In genomic region chr2:101001713-101002561, GRCh38 we compare ENCODE assay signal across 8 cellular contexts. TPM values are rescaled to one million over a fixed set of nuclear protein-coding genes. Genes with fewer than 3 reads are reported as not detected.
DNase-seq lines count a peak whose midpoint lies in the region; ATAC-seq and TF ChIP-seq lines count a peak whose summit lies in the region.

RPL31 (plus strand) TSS chr2:101002289; CDS start chr2:101002702, 413 bp downstream.

- peaks cover 45% of the 10 kb centered on the region for H3K4me1 Mint-ChIP-seq in activated naive CD4-positive, alpha-beta T cell treated with anti-CD3 and anti-CD28 coated beads, Interleukin-2, amount 50 U/mL, for 24 hours

- no peaks in the 10 kb centered on the region for H3K9me3 ChIP-seq in suprapubic skin

- no peak for TF ChIP-seq EP300 in suprapubic skin (IDR thresholded peaks at IDR 0.05)

- H3K36me3 ChIP-seq in GM06990 (ENCODE audit: control insufficient read depth, insufficient read depth, low read length) = peaks cover 18% of the 10 kb centered on the region
- peaks cover 33% of the 10 kb centered on the region for H3K36me3 ChIP-seq in suprapubic skin

- peaks cover 27% of the 10 kb centered on the region for H3K4me1 ChIP-seq in suprapubic skin

- H3K27me3 Mint-ChIP-seq in activated naive CD4-positive, alpha-beta T cell treated with anti-CD3 and anti-CD28 coated beads, Interleukin-2, amount 50 U/mL, for 24 hours = no peaks in the 10 kb centered on the region

- DNase-seq in GM06990 (ENCODE audit: extremely low read depth, insufficient read length) = peak; percentile 90
- DNase-seq in NCI-H1092 (lab: John Stamatoyannopoulos, UW) = peak; percentile 60
- DNase-seq in globus pallidus (ENCODE audit: low spot score) = peak; percentile 96
- peak; percentile 67 to 98 (median 93) for DNase-seq in nucleus accumbens (lab: John Stamatoyannopoulos, UW)
- peak; percentile 99 for DNase-seq in suprapubic skin (ENCODE audit: low spot score in 2 of 2)

- peak within 1 kb of the TSS; percentile 98 for H3K27ac Mint-ChIP-seq in activated naive CD4-positive, alpha-beta T cell treated with anti-CD3 and anti-CD28 coated beads, Interleukin-2, amount 50 U/mL, for 24 hours

- no peaks in the 10 kb centered on the region for H3K9me3 Mint-ChIP-seq in activated naive CD4-positive, alpha-beta T cell treated with anti-CD3 and anti-CD28 coated beads, Interleukin-2, amount 50 U/mL, for 24 hours

- H3K4me3 Mint-ChIP-seq in activated naive CD4-positive, alpha-beta T cell treated with anti-CD3 and anti-CD28 coated beads, Interleukin-2, amount 50 U/mL, for 24 hours = peak within 1 kb of the TSS; percentile 97

- H3K27ac ChIP-seq in suprapubic skin = peak within 1 kb of the TSS; percentile 90

- peaks cover 35% of the 10 kb centered on the region for H3K36me3 Mint-ChIP-seq in activated naive CD4-positive, alpha-beta T cell treated with anti-CD3 and anti-CD28 coated beads, Interleukin-2, amount 50 U/mL, for 24 hours

- TF ChIP-seq CTCF in GM06990 (IDR thresholded peaks at IDR 0.05; ENCODE audit: insufficient read depth, low read length, poor library complexity, severe bottlenecking) (no peak), suprapubic skin (IDR thresholded peaks at IDR 0.05) (no peak)

- H3K27me3 ChIP-seq in GM06990 (replicated peaks; ENCODE audit: control insufficient read depth, insufficient read depth, low read length) = no peaks in the 10 kb centered on the region; the same call in 1 of the 2 replicates
- H3K27me3 ChIP-seq in suprapubic skin = no peaks in the 10 kb centered on the region

- peak within 1 kb of the TSS; percentile 99 for H3K4me3 ChIP-seq in GM06990 (replicated peaks; ENCODE audit: low read depth, low read length)
- H3K4me3 ChIP-seq in suprapubic skin = peak within 1 kb of the TSS; percentile 91

- ATAC-seq in HG02588 (IDR thresholded peaks at IDR 0.05; ENCODE audit: unreplicated experiment) (peak; percentile 96), SK-N-SH treated with all-trans-retinoic acid at 6 μM for 48 hours (peak; percentile 94)

- TF ChIP-seq POLR2A in suprapubic skin (IDR thresholded peaks at IDR 0.05) = peak; percentile 78

- WGBS in suprapubic skin = 4% methylated on average over 43 of the region's 59 CpGs

TF ChIP-seq in SK-N-SH treated with all-trans-retinoic acid at 6 μM for 48 hours, 23 proteins besides CTCF, POLR2A, EP300 and RAD21:
- no peak for TF ChIP-seq ESRRG (CRISPR knock-in tag; IDR thresholded peaks at IDR 0.05)
- 0 out of 2 replicates have a peak, but pooled peaks have one; percentile 15 for TF ChIP-seq POU6F1 (CRISPR knock-in tag; IDR thresholded peaks at IDR 0.05; ENCODE audit: borderline replicate concordance, low read depth)
- TF ChIP-seq CSDC2 (CRISPR knock-in tag; IDR thresholded peaks at IDR 0.05) = peak; percentile 95
- 0 out of 2 replicates have a peak, but pooled peaks have one; percentile 61 for TF ChIP-seq ZFP3 (CRISPR knock-in tag; IDR thresholded peaks at IDR 0.05)
- TF ChIP-seq, protein P1, sequence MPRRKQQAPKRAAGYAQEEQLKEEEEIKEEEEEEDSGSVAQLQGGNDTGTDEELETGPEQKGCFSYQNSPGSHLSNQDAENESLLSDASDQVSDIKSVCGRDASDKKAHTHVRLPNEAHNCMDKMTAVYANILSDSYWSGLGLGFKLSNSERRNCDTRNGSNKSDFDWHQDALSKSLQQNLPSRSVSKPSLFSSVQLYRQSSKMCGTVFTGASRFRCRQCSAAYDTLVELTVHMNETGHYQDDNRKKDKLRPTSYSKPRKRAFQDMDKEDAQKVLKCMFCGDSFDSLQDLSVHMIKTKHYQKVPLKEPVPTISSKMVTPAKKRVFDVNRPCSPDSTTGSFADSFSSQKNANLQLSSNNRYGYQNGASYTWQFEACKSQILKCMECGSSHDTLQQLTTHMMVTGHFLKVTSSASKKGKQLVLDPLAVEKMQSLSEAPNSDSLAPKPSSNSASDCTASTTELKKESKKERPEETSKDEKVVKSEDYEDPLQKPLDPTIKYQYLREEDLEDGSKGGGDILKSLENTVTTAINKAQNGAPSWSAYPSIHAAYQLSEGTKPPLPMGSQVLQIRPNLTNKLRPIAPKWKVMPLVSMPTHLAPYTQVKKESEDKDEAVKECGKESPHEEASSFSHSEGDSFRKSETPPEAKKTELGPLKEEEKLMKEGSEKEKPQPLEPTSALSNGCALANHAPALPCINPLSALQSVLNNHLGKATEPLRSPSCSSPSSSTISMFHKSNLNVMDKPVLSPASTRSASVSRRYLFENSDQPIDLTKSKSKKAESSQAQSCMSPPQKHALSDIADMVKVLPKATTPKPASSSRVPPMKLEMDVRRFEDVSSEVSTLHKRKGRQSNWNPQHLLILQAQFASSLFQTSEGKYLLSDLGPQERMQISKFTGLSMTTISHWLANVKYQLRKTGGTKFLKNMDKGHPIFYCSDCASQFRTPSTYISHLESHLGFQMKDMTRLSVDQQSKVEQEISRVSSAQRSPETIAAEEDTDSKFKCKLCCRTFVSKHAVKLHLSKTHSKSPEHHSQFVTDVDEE (CRISPR knock-in tag; IDR thresholded peaks at IDR 0.05) = peak; percentile 72
- peak; percentile 42; the same call in 1 of the 2 replicates for TF ChIP-seq RARB (CRISPR knock-in tag; IDR thresholded peaks at IDR 0.05)
- TF ChIP-seq ZNF8 (CRISPR knock-in tag; IDR thresholded peaks at IDR 0.05) = no peak
- TF ChIP-seq SNAI2 (CRISPR knock-in tag; IDR thresholded peaks at IDR 0.05) = 0 out of 2 replicates have a peak, but pooled peaks have one; percentile 34
- TF ChIP-seq ZNF565 (CRISPR knock-in tag; conservative IDR thresholded peaks at IDR 0.05; ENCODE audit: low read depth) = 0 out of 2 replicates have a peak, but pooled peaks have one; percentile 39
- no peak; the same call in 1 of the 2 replicates for TF ChIP-seq ZFP30 (CRISPR knock-in tag; IDR thresholded peaks at IDR 0.05)
- no peak for TF ChIP-seq CREB5 (CRISPR knock-in tag; IDR thresholded peaks at IDR 0.05; ENCODE audit: low read depth)

RNA-seq across cellular contexts. Expression of gene RPL31, which starts in this region (rescaled TPM):
- 1,000 to 10,000 TPM; 1,149 to 1,835 (median 1,682) TPM for total RNA-seq in suprapubic skin

Comparison
In these comparisons a context has a peak if more than half of its experiments do, and no peak if none do; other contexts are left out.
1. Peak in every context shown above with its lines: DNase-seq, ATAC-seq, H3K4me3 ChIP-seq and H3K27ac ChIP-seq.